23 cellular contexts compared by ENCODE assay signal in genomic region chr10:114576132-114576487, GRCh38.
DNase-seq lines count a peak whose midpoint lies in the region; ATAC-seq and TF ChIP-seq lines count a peak whose summit lies in the region.
"Had no signal": no experiment of that assay in that cellular context is flagged by ENCODE, and none has a peak within 500 bp of the region (broad histone marks: within the 10 kb centered on the region; RNA-seq: fewer than 3 reads in every experiment).

No MANE protein-coding gene starts in this region.

- no peak for ATAC-seq in activated CD8-positive, alpha-beta T cell treated with anti-CD3 and anti-CD28 coated beads, Interleukin-2, amount 10 ng/mL, durations not matched to agents 7 days and 5 days
- ATAC-seq in lower lobe of right lung, result no peak
- ATAC-seq: PC-3; stimulated activated naive B cell treated with anti-CD40 and anti-IgM and Interleukin-4, amounts not matched to agents 10 μg/mL and 1 μg/mL and 100 μg/mL, for 72 hours; T-helper 17 cell had no signal

- no peak for TF ChIP-seq POLR2A in esophagus squamous epithelium (IDR thresholded peaks at IDR 0.05)

- H3K9ac ChIP-seq in rectal smooth muscle tissue (ENCODE audit: low read length), result no peak overlapping the region

- peaks cover 8% of the 10 kb centered on the region for H3K27me3 Mint-ChIP-seq in activated CD8-positive, alpha-beta T cell treated with anti-CD3 and anti-CD28 coated beads, Interleukin-2, amount 10 ng/mL, durations not matched to agents 7 days and 5 days (ENCODE audit: low read depth)
- H3K27me3 Mint-ChIP-seq: stimulated activated naive B cell treated with anti-CD40 and anti-IgM and Interleukin-4, amounts not matched to agents 10 μg/mL and 1 μg/mL and 100 μg/mL, for 72 hours had no signal

- no peak for TF ChIP-seq CTCF in RWPE1 (conservative IDR thresholded peaks at IDR 0.05; ENCODE audit: low read depth)
- no peak for TF ChIP-seq CTCF in esophagus squamous epithelium (IDR thresholded peaks at IDR 0.05)
- TF ChIP-seq CTCF in lower lobe of right lung (IDR thresholded peaks at IDR 0.05), result no peak

- no peaks in the 10 kb centered on the region for H3K9me3 Mint-ChIP-seq in activated CD8-positive, alpha-beta T cell treated with anti-CD3 and anti-CD28 coated beads, Interleukin-2, amount 10 ng/mL, durations not matched to agents 7 days and 5 days (ENCODE audit: insufficient read depth)
- H3K9me3 Mint-ChIP-seq: stimulated activated naive B cell treated with anti-CD40 and anti-IgM and Interleukin-4, amounts not matched to agents 10 μg/mL and 1 μg/mL and 100 μg/mL, for 72 hours had no signal

- no peaks in the 10 kb centered on the region for H3K4me1 Mint-ChIP-seq in activated CD8-positive, alpha-beta T cell treated with anti-CD3 and anti-CD28 coated beads, Interleukin-2, amount 10 ng/mL, durations not matched to agents 7 days and 5 days (ENCODE audit: low read depth)
- H3K4me1 Mint-ChIP-seq: stimulated activated naive B cell treated with anti-CD40 and anti-IgM and Interleukin-4, amounts not matched to agents 10 μg/mL and 1 μg/mL and 100 μg/mL, for 72 hours had no signal

- DNase-seq in NCI-H1105 treated with DMSO at 0.1 percent for 48 hours (lab: John Stamatoyannopoulos, UW), result peak; percentile 76
- peak; percentile 57 for DNase-seq in RWPE1 (ENCODE audit: low spot score)
- DNase-seq in esophagus squamous epithelium (lab: John Stamatoyannopoulos, UW), result no peak
- DNase-seq in activated CD8-positive, alpha-beta T cell treated with anti-CD3 and anti-CD28 coated beads, Interleukin-2, amount 10 ng/mL, durations not matched to agents 7 days and 5 days, result no peak
- no peak for DNase-seq in activated CD4-positive, alpha-beta T cell treated with anti-CD3 and anti-CD28 coated beads for 48 hours
- DNase-seq in activated effector memory CD4-positive, alpha-beta T cell treated with Interleukin-2 at 50 U/mL for 16 hours, result no peak
- DNase-seq in lower lobe of right lung, result no peak
- DNase-seq: activated CD4-positive, alpha-beta T cell treated with anti-CD3 and anti-CD28 coated beads, Interleukin-2, amount 50 U/mL, for 1 hour; activated gamma-delta T cell treated with Interleukin-2 at 50 U/mL for 16 hours; amniotic stem cell; GDM1; head of caudate nucleus; Karpas-422; NCI-H1048; NCI-H748 treated with DMSO at 0.1 percent for 48 hours; PC-3; stimulated activated CD4-positive, alpha-beta T cell treated with anti-CD3 and anti-CD28 coated beads, Interleukin-2, amount 100 ng/mL, for 24 hours; stimulated activated naive B cell treated with anti-CD40 and anti-IgM and Interleukin-4, amounts not matched to agents 10 μg/mL and 1 μg/mL and 100 μg/mL, for 72 hours; T-helper 17 cell had no signal

- H3K27ac ChIP-seq in RWPE1, result peak overlapping the region; percentile 74
- H3K27ac ChIP-seq in esophagus squamous epithelium, result peak overlapping the region; percentile 69 to 90 (median 78)
- H3K27ac ChIP-seq in rectal smooth muscle tissue (ENCODE audit: low read depth, low read length), result peak overlapping the region; percentile 11
- H3K27ac ChIP-seq in lower lobe of right lung, result no peak overlapping the region
- H3K27ac ChIP-seq: VCaP had no signal

- H3K4me3 ChIP-seq in esophagus squamous epithelium (no peak overlapping the region), rectal smooth muscle tissue (ENCODE audit: low read length) (no peak overlapping the region), lower lobe of right lung (no peak overlapping the region)
- H3K4me3 ChIP-seq: dorsolateral prefrontal cortex, thyroid gland had no signal

- H3K4me1 ChIP-seq in esophagus squamous epithelium, result peaks cover 14 to 62% (median 30%) of the 10 kb centered on the region in 3 donors
- H3K4me1 ChIP-seq in rectal smooth muscle tissue (ENCODE audit: control insufficient read depth, insufficient read depth, low read length), result no peaks in the 10 kb centered on the region
- peaks cover 30% of the 10 kb centered on the region for H3K4me1 ChIP-seq in lower lobe of right lung

- H3K9me3 ChIP-seq in esophagus squamous epithelium (no peaks in the 10 kb centered on the region), lower lobe of right lung (no peaks in the 10 kb centered on the region)
- H3K9me3 ChIP-seq: thyroid gland had no signal

- intact Hi-C loops in esophagus squamous epithelium (cut with DNase I) (no loop called here), lower lobe of right lung (cut with DNase I) (no loop called here)

- no peak overlapping the region for H3K27ac Mint-ChIP-seq in activated CD8-positive, alpha-beta T cell treated with anti-CD3 and anti-CD28 coated beads, Interleukin-2, amount 10 ng/mL, durations not matched to agents 7 days and 5 days
- H3K27ac Mint-ChIP-seq: stimulated activated naive B cell treated with anti-CD40 and anti-IgM and Interleukin-4, amounts not matched to agents 10 μg/mL and 1 μg/mL and 100 μg/mL, for 72 hours; T-helper 17 cell had no signal

- POLR2A ChIA-PET in RWPE1 (lab: Yijun Ruan, JAX; ENCODE audit: low non-redundant PET), result no interaction called here
- POLR2A ChIA-PET in activated CD8-positive, alpha-beta T cell treated with anti-CD3 and anti-CD28 coated beads, Interleukin-2, amount 10 ng/mL, durations not matched to agents 7 days and 5 days (lab: Charles Lee), result no interaction called here

- no peaks in the 10 kb centered on the region for H3K36me3 Mint-ChIP-seq in activated CD8-positive, alpha-beta T cell treated with anti-CD3 and anti-CD28 coated beads, Interleukin-2, amount 10 ng/mL, durations not matched to agents 7 days and 5 days (ENCODE audit: low read depth)
- H3K36me3 Mint-ChIP-seq: stimulated activated naive B cell treated with anti-CD40 and anti-IgM and Interleukin-4, amounts not matched to agents 10 μg/mL and 1 μg/mL and 100 μg/mL, for 72 hours had no signal

- no peak overlapping the region for H3K4me3 Mint-ChIP-seq in activated CD8-positive, alpha-beta T cell treated with anti-CD3 and anti-CD28 coated beads, Interleukin-2, amount 10 ng/mL, durations not matched to agents 7 days and 5 days
- H3K4me3 Mint-ChIP-seq: stimulated activated naive B cell treated with anti-CD40 and anti-IgM and Interleukin-4, amounts not matched to agents 10 μg/mL and 1 μg/mL and 100 μg/mL, for 72 hours; T-helper 17 cell had no signal

- peaks cover 0 to under 1% (median 0%) of the 10 kb centered on the region in 3 donors for H3K36me3 ChIP-seq in esophagus squamous epithelium
- no peaks in the 10 kb centered on the region for H3K36me3 ChIP-seq in rectal smooth muscle tissue (ENCODE audit: control insufficient read depth, insufficient read depth, low read length)
- no peaks in the 10 kb centered on the region for H3K36me3 ChIP-seq in lower lobe of right lung
- H3K36me3 ChIP-seq: thyroid gland had no signal

- H3K27me3 ChIP-seq in esophagus squamous epithelium (no peaks in the 10 kb centered on the region), rectal smooth muscle tissue (ENCODE audit: control insufficient read depth, insufficient read depth, low read length) (no peaks in the 10 kb centered on the region), lower lobe of right lung (ENCODE audit: low read depth) (no peaks in the 10 kb centered on the region)
- H3K27me3 ChIP-seq: dorsolateral prefrontal cortex, thyroid gland had no signal

- CTCF ChIA-PET in RWPE1 (lab: Yijun Ruan, JAX), result interaction anchor here (0.6 kb wide), 1 partner anchor 303 kb away, joined by 4 read pairs; no protein-coding TSS in a partner anchor
- CTCF ChIA-PET in activated CD8-positive, alpha-beta T cell treated with anti-CD3 and anti-CD28 coated beads, Interleukin-2, amount 10 ng/mL, durations not matched to agents 7 days and 5 days (lab: Charles Lee), result interaction anchor here (1.0 kb wide), 1 partner anchor 25 kb away, joined by 3 read pairs; no protein-coding TSS in a partner anchor

- WGBS in esophagus squamous epithelium, 2 donors, result 18 to 50% methylated on average over 2 of the region's 2 CpGs

Comparison
In these comparisons a context has a peak if more than half of its experiments do, and no peak if none do; other contexts are left out.
1. DNase-seq: peak in NCI-H1105 treated with DMSO at 0.1 percent for 48 hours (single experiment) and RWPE1 (single experiment); none in esophagus squamous epithelium (single experiment), activated CD8-positive, alpha-beta T cell treated with anti-CD3 and anti-CD28 coated beads, Interleukin-2, amount 10 ng/mL, durations not matched to agents 7 days and 5 days (single experiment), activated CD4-positive, alpha-beta T cell treated with anti-CD3 and anti-CD28 coated beads for 48 hours (single experiment), activated effector memory CD4-positive, alpha-beta T cell treated with Interleukin-2 at 50 U/mL for 16 hours (single experiment) and lower lobe of right lung (single experiment).